In genomic region chr1:74457269-74457668, GRCh38 we compare ENCODE assay signal across 34 cellular contexts.
"Had no signal": no experiment of that assay in that cellular context is flagged by ENCODE, and none has a peak within 500 bp of the region (broad histone marks: within the 10 kb centered on the region; RNA-seq: fewer than 3 reads in every experiment).

No MANE protein-coding gene starts in this region.

- H3K27ac ChIP-seq: KMS-11 had no signal

- H3K36me3 ChIP-seq: MG63 had no signal

- H3K9me3 ChIP-seq: MG63 had no signal

- H3K4me2 ChIP-seq: KMS-11 had no signal

- H3K27me3 ChIP-seq: MG63 had no signal

- H3K9ac ChIP-seq: KMS-11 had no signal

- H3K4me3 ChIP-seq: MG63 had no signal

- DNase-seq: Karpas-422, Kasumi-1, KG1, MG63, MM.1S, MV-4-11, NCI-H1048, NCI-H1092, NCI-H1092 treated with DMSO at 0.1 percent for 48 hours, NCI-H1105, NCI-H1105 treated with DMSO at 0.1 percent for 48 hours, NCI-H1417 treated with DMSO at 0.1 percent for 48 hours, NCI-H1436, NCI-H1436 treated with DMSO at 0.1 percent for 48 hours, NCI-H146, NCI-H1694, NCI-H1694 treated with DMSO at 0.1 percent for 48 hours, NCI-H187, NCI-H187 treated with DMSO at 0.1 percent for 48 hours, NCI-H1930, NCI-H2029, NCI-H2029 treated with DMSO at 0.1 percent for 48 hours, NCI-H2081, NCI-H2081 treated with DMSO at 0.1 percent for 48 hours, NCI-H2107, NCI-H2171, NCI-H2227 treated with DMSO at 0.1 percent for 48 hours, NCI-H226, NCI-H345, NCI-H446, NCI-H446 treated with DMSO at 0.1 percent for 48 hours, NCI-H510A, NCI-H510A treated with DMSO at 0.1 percent for 48 hours had no signal
